Comparison of ENCODE assay signal across 19 cellular contexts in genomic region chr1:172269084-172269483, GRCh38.
DNase-seq lines count a peak whose midpoint lies in the region; ATAC-seq and TF ChIP-seq lines count a peak whose summit lies in the region.
"Had no signal": no experiment of that assay in that cellular context is flagged by ENCODE, and none has a peak within 500 bp of the region (broad histone marks: within the 10 kb centered on the region; RNA-seq: fewer than 3 reads in every experiment).

No MANE protein-coding gene starts in this region.

- peaks cover 5% of the 10 kb centered on the region for H3K36me3 Mint-ChIP-seq in activated CD4-positive, alpha-beta memory T cell treated with anti-CD3 and anti-CD28 coated beads, Interleukin-2, amount 10 ng/mL, durations not matched to agents 7 days and 5 days (ENCODE audit: low read depth)
- no peaks in the 10 kb centered on the region for H3K36me3 Mint-ChIP-seq in activated CD4-positive, alpha-beta memory T cell treated with anti-CD3 and anti-CD28 coated beads for 36 hours
- no peaks in the 10 kb centered on the region for H3K36me3 Mint-ChIP-seq in stimulated activated effector memory CD8-positive, alpha-beta T cell treated with anti-CD3 and anti-CD28 coated beads, Interleukin-12 subunit alpha, Interleukin-12 subunit beta, amount 100 ng/mL, for 72 hours
- H3K36me3 Mint-ChIP-seq: activated naive CD8-positive, alpha-beta T cell; CD8-positive, alpha-beta memory T cell; naive B cell had no signal

- peaks cover 65% of the 10 kb centered on the region for H3K4me1 ChIP-seq in OCI-LY3 (ENCODE audit: low read length)

- no peaks in the 10 kb centered on the region for H4K20me1 ChIP-seq in OCI-LY3 (ENCODE audit: insufficient read depth, low read length)

- H3K79me2 ChIP-seq in OCI-LY3 (ENCODE audit: low read length): no peaks in the 10 kb centered on the region

- H3K9me3 ChIP-seq in OCI-LY3 (ENCODE audit: insufficient read depth, low read length): no peaks in the 10 kb centered on the region
- H3K9me3 ChIP-seq: left ventricle myocardium inferior had no signal

- no peaks in the 10 kb centered on the region for H3K27me3 Mint-ChIP-seq in activated CD4-positive, alpha-beta memory T cell treated with anti-CD3 and anti-CD28 coated beads, Interleukin-2, amount 10 ng/mL, durations not matched to agents 7 days and 5 days
- H3K27me3 Mint-ChIP-seq in activated CD4-positive, alpha-beta memory T cell treated with anti-CD3 and anti-CD28 coated beads for 36 hours: no peaks in the 10 kb centered on the region
- H3K27me3 Mint-ChIP-seq: activated CD4-positive, alpha-beta T cell treated with anti-CD3 and anti-CD28 coated beads for 36 hours; effector memory CD8-positive, alpha-beta T cell; naive B cell had no signal

- no peak for DNase-seq in activated CD4-positive, alpha-beta memory T cell treated with anti-CD3 and anti-CD28 coated beads, Interleukin-2, amount 10 ng/mL, durations not matched to agents 7 days and 5 days
- no peak for DNase-seq in activated CD4-positive, alpha-beta memory T cell treated with anti-CD3 and anti-CD28 coated beads for 36 hours
- DNase-seq in left kidney (ENCODE audit: low read depth, low spot score) (peak; percentile 49), retina (no peak), NCI-H1105 treated with DMSO at 0.1 percent for 48 hours (lab: John Stamatoyannopoulos, UW) (no peak), GM10248 (ENCODE audit: extremely low spot score) (no peak)
- no peak for DNase-seq in stimulated activated effector memory CD8-positive, alpha-beta T cell treated with anti-CD3 and anti-CD28 coated beads, Interleukin-12 subunit alpha, Interleukin-12 subunit beta, amount 100 ng/mL, for 72 hours (ENCODE audit: low spot score in 2 of 2)
- DNase-seq: CD8-positive, alpha-beta memory T cell; central memory CD4-positive, alpha-beta T cell; effector memory CD8-positive, alpha-beta T cell; left ventricle myocardium inferior; naive B cell; NCI-H1105 had no signal

- TF ChIP-seq CTCF in OCI-LY3 (IDR thresholded peaks at IDR 0.05; ENCODE audit: low read depth, low read length) (no peak), GM10248 (IDR thresholded peaks at IDR 0.05; ENCODE audit: control extremely low read depth, extremely low read depth, low read depth, missing control alignments) (no peak)

- CTCF ChIA-PET in activated CD4-positive, alpha-beta memory T cell treated with anti-CD3 and anti-CD28 coated beads, Interleukin-2, amount 10 ng/mL, durations not matched to agents 7 days and 5 days (lab: Charles Lee): interaction anchor here (0.7 to 1.6 kb wide), 6 partner anchors 12 to 266 kb away, joined by 3 to 4 read pairs (median 3); no protein-coding TSS in a partner anchor
- CTCF ChIA-PET in activated CD4-positive, alpha-beta memory T cell treated with anti-CD3 and anti-CD28 coated beads for 36 hours (lab: Charles Lee): interaction anchor here (0.7 kb wide), 1 partner anchor 89 kb away, joined by 4 read pairs; no protein-coding TSS in a partner anchor
- CTCF ChIA-PET in GM10248 (lab: Yijun Ruan, JAX): interaction anchor here (1.0 to 1.5 kb wide), 2 partner anchors 9 to 17 kb away, joined by 3 read pairs; no protein-coding TSS in a partner anchor

- peak overlapping the region; percentile 74 for H3K27ac ChIP-seq in OCI-LY3 (ENCODE audit: low read length)
- H3K27ac ChIP-seq: HL-60, left ventricle myocardium inferior had no signal

- POLR2A ChIA-PET in activated CD4-positive, alpha-beta memory T cell treated with anti-CD3 and anti-CD28 coated beads, Interleukin-2, amount 10 ng/mL, durations not matched to agents 7 days and 5 days (lab: Charles Lee): interaction anchor here (0.9 to 1.9 kb wide), 4 partner anchors 70 to 185 kb away, joined by 3 to 4 read pairs (median 4); no protein-coding TSS in a partner anchor
- POLR2A ChIA-PET in activated CD4-positive, alpha-beta memory T cell treated with anti-CD3 and anti-CD28 coated beads for 36 hours (lab: Charles Lee): interaction anchor here (1.0 kb wide), 1 partner anchor 69 kb away, joined by 5 read pairs; no protein-coding TSS in a partner anchor
- POLR2A ChIA-PET in GM10248 (lab: Yijun Ruan, JAX): no interaction called here

- no peak overlapping the region for H2AFZ ChIP-seq in OCI-LY3 (ENCODE audit: low read depth, low read length)

- H3K36me3 ChIP-seq in OCI-LY3 (replicated peaks; ENCODE audit: low read depth, low read length): peaks cover 4% of the 10 kb centered on the region
- H3K36me3 ChIP-seq: left ventricle myocardium inferior had no signal

- no peak overlapping the region for H3K4me3 Mint-ChIP-seq in activated CD4-positive, alpha-beta memory T cell treated with anti-CD3 and anti-CD28 coated beads, Interleukin-2, amount 10 ng/mL, durations not matched to agents 7 days and 5 days
- no peak overlapping the region for H3K4me3 Mint-ChIP-seq in activated CD4-positive, alpha-beta memory T cell treated with anti-CD3 and anti-CD28 coated beads for 36 hours
- H3K4me3 Mint-ChIP-seq in stimulated activated effector memory CD8-positive, alpha-beta T cell treated with anti-CD3 and anti-CD28 coated beads, Interleukin-12 subunit alpha, Interleukin-12 subunit beta, amount 100 ng/mL, for 72 hours: no peak overlapping the region
- H3K4me3 Mint-ChIP-seq: activated CD4-positive, alpha-beta T cell treated with anti-CD3 and anti-CD28 coated beads for 36 hours; activated naive CD8-positive, alpha-beta T cell; CD8-positive, alpha-beta memory T cell; effector memory CD8-positive, alpha-beta T cell; naive B cell had no signal

- H3K27ac Mint-ChIP-seq in activated CD4-positive, alpha-beta memory T cell treated with anti-CD3 and anti-CD28 coated beads, Interleukin-2, amount 10 ng/mL, durations not matched to agents 7 days and 5 days: peak overlapping the region; percentile 71
- no peak overlapping the region for H3K27ac Mint-ChIP-seq in activated CD4-positive, alpha-beta memory T cell treated with anti-CD3 and anti-CD28 coated beads for 36 hours
- H3K27ac Mint-ChIP-seq in stimulated activated effector memory CD8-positive, alpha-beta T cell treated with anti-CD3 and anti-CD28 coated beads, Interleukin-12 subunit alpha, Interleukin-12 subunit beta, amount 100 ng/mL, for 72 hours: peak overlapping the region; percentile 32
- H3K27ac Mint-ChIP-seq: activated naive CD8-positive, alpha-beta T cell; CD8-positive, alpha-beta memory T cell; effector memory CD8-positive, alpha-beta T cell had no signal

- intact Hi-C loops in activated CD4-positive, alpha-beta memory T cell treated with anti-CD3 and anti-CD28 coated beads for 36 hours (cut with micrococcal nuclease): loop anchor here (1.0 kb wide), 1 partner anchor 135 kb away; no protein-coding TSS in a partner anchor

- peak overlapping the region; percentile 53; the same call in 1 of the 2 replicates for H3K4me2 ChIP-seq in OCI-LY3 (ENCODE audit: low read length)

- H3K4me1 Mint-ChIP-seq in activated CD4-positive, alpha-beta memory T cell treated with anti-CD3 and anti-CD28 coated beads, Interleukin-2, amount 10 ng/mL, durations not matched to agents 7 days and 5 days: peaks cover 45% of the 10 kb centered on the region
- H3K4me1 Mint-ChIP-seq in activated CD4-positive, alpha-beta memory T cell treated with anti-CD3 and anti-CD28 coated beads for 36 hours (ENCODE audit: low read depth): peaks cover 44% of the 10 kb centered on the region
- H3K4me1 Mint-ChIP-seq in stimulated activated effector memory CD8-positive, alpha-beta T cell treated with anti-CD3 and anti-CD28 coated beads, Interleukin-12 subunit alpha, Interleukin-12 subunit beta, amount 100 ng/mL, for 72 hours: peaks cover 14% of the 10 kb centered on the region
- H3K4me1 Mint-ChIP-seq: naive B cell had no signal

- ATAC-seq in stimulated activated effector memory CD8-positive, alpha-beta T cell treated with anti-CD3 and anti-CD28 coated beads, Interleukin-12 subunit alpha, Interleukin-12 subunit beta, amount 100 ng/mL, for 72 hours: no peak
- ATAC-seq: effector memory CD8-positive, alpha-beta T cell; K562; Right ventricle myocardium inferior had no signal

- no peaks in the 10 kb centered on the region for H3K9me3 Mint-ChIP-seq in activated CD4-positive, alpha-beta memory T cell treated with anti-CD3 and anti-CD28 coated beads, Interleukin-2, amount 10 ng/mL, durations not matched to agents 7 days and 5 days
- no peaks in the 10 kb centered on the region for H3K9me3 Mint-ChIP-seq in activated CD4-positive, alpha-beta memory T cell treated with anti-CD3 and anti-CD28 coated beads for 36 hours
- H3K9me3 Mint-ChIP-seq in stimulated activated effector memory CD8-positive, alpha-beta T cell treated with anti-CD3 and anti-CD28 coated beads, Interleukin-12 subunit alpha, Interleukin-12 subunit beta, amount 100 ng/mL, for 72 hours: no peaks in the 10 kb centered on the region
- H3K9me3 Mint-ChIP-seq: CD8-positive, alpha-beta memory T cell; effector memory CD8-positive, alpha-beta T cell; naive B cell had no signal

- H3K4me3 ChIP-seq in OCI-LY3 (ENCODE audit: low read length): no peak overlapping the region
- H3K4me3 ChIP-seq: K562, left ventricle myocardium inferior had no signal

- peak overlapping the region; percentile 40; the same call in 1 of the 2 replicates for H3K9ac ChIP-seq in OCI-LY3 (ENCODE audit: low read length)

- no peaks in the 10 kb centered on the region for H3K27me3 ChIP-seq in OCI-LY3 (ENCODE audit: low read depth, low read length)
